In genomic region chrX:1592863-1593201, GRCh38 we compare ENCODE assay signal across 8 cellular contexts. TPM values are rescaled to one million over a fixed set of nuclear protein-coding genes. Genes with fewer than 3 reads are reported as not detected.
DNase-seq lines count a peak whose midpoint lies in the region; ATAC-seq and TF ChIP-seq lines count a peak whose summit lies in the region.

No MANE protein-coding gene starts in this region.

- H3K27ac ChIP-seq in HUES6 (ENCODE audit: low read depth, low read length), result 0 out of 2 replicates have a peak overlapping the region, but pooled peaks have one; percentile 62
- peak overlapping the region; percentile 53 to 81 (median 67) for H3K27ac ChIP-seq in right lobe of liver
- H3K27ac ChIP-seq in urinary bladder (ENCODE audit: low read depth), result no peak overlapping the region

- H3K9me3 Mint-ChIP-seq in activated naive CD4-positive, alpha-beta T cell treated with anti-CD3 and anti-CD28 coated beads for 36 hours, result no peaks in the 10 kb centered on the region

- H3K4me1 ChIP-seq in HUES6 (ENCODE audit: control insufficient read depth, insufficient read depth, low read length) (peaks cover 5% of the 10 kb centered on the region; the same call in 1 of the 2 replicates), right lobe of liver (peaks cover 0 to 8% (median 0%) of the 10 kb centered on the region in 4 donors), urinary bladder (ENCODE audit: insufficient read depth) (peaks cover 2% of the 10 kb centered on the region)

- peaks cover 27% of the 10 kb centered on the region for H3K36me3 Mint-ChIP-seq in activated naive CD4-positive, alpha-beta T cell treated with anti-CD3 and anti-CD28 coated beads for 36 hours (ENCODE audit: low read depth)

- H3K4me3 ChIP-seq in HUES6 (ENCODE audit: low read depth, low read length) (peak overlapping the region; percentile 99), astrocyte of the spinal cord (ENCODE audit: low read depth, low read length) (peak overlapping the region; percentile 95), right lobe of liver (peak overlapping the region; percentile 71 to 74 (median 72)), urinary bladder (ENCODE audit: low read depth, low read length) (peak overlapping the region; percentile 99)

- no peaks in the 10 kb centered on the region for H3K27me3 Mint-ChIP-seq in activated naive CD4-positive, alpha-beta T cell treated with anti-CD3 and anti-CD28 coated beads for 36 hours (ENCODE audit: low read depth)

- in situ Hi-C loops in astrocyte of the spinal cord (cut with HindIII; ENCODE audit: low sequenced_read_pairs), result no loop called here

- no peaks in the 10 kb centered on the region for H3K9me3 ChIP-seq in HUES6 (ENCODE audit: control insufficient read depth, insufficient read depth, low read depth, low read length)
- no peaks in the 10 kb centered on the region for H3K9me3 ChIP-seq in right lobe of liver

- DNase-seq in activated naive CD4-positive, alpha-beta T cell treated with anti-CD3 and anti-CD28 coated beads for 36 hours, result no peak
- no peak for DNase-seq in activated naive CD4-positive, alpha-beta T cell (lab: John Stamatoyannopoulos, UW)
- DNase-seq in astrocyte of the spinal cord (ENCODE audit: low read depth, low spot score) (no peak), right lobe of liver (peak in 1 of 3 donors; percentile 43), COR-L47 (lab: John Stamatoyannopoulos, UW) (no peak), NCI-H1694 treated with DMSO at 0.1 percent for 48 hours (lab: John Stamatoyannopoulos, UW) (no peak)

- ATAC-seq in right lobe of liver, result peak; percentile 7 to 26 (median 18)

- WGBS in right lobe of liver (ENCODE audit: insufficient coverage, low coverage, low lambda C conversion rate, missing lambda C conversion rate), result 2% methylated on average over 5 of the region's 12 CpGs
- 5% methylated on average over 12 of the region's 12 CpGs for WGBS in urinary bladder

- TF ChIP-seq CTCF in astrocyte of the spinal cord (IDR thresholded peaks at IDR 0.05; ENCODE audit: low read depth, low read length) (no peak), right lobe of liver (IDR thresholded peaks at IDR 0.05) (no peak)

- intact Hi-C loops in activated naive CD4-positive, alpha-beta T cell treated with anti-CD3 and anti-CD28 coated beads for 36 hours (cut with micrococcal nuclease), result loop anchor here (5.0 kb wide), 2 partner anchors 1014 to 1099 kb away; partner anchors contain the start of gene CD99
- intact Hi-C loops in right lobe of liver (cut with DNase I), result no loop called here

- peaks cover 33% of the 10 kb centered on the region for H3K4me1 Mint-ChIP-seq in activated naive CD4-positive, alpha-beta T cell treated with anti-CD3 and anti-CD28 coated beads for 36 hours (ENCODE audit: low read depth)

- TF ChIP-seq POLR2A in right lobe of liver (IDR thresholded peaks at IDR 0.05), result no peak

- H3K9ac ChIP-seq in HUES6 (ENCODE audit: low read length), result peak overlapping the region; percentile 90

- H3K27me3 ChIP-seq in HUES6 (ENCODE audit: control insufficient read depth, insufficient read depth, low read length), result no peaks in the 10 kb centered on the region
- no peaks in the 10 kb centered on the region for H3K27me3 ChIP-seq in right lobe of liver

- H3K27ac Mint-ChIP-seq in activated naive CD4-positive, alpha-beta T cell treated with anti-CD3 and anti-CD28 coated beads for 36 hours, result peak overlapping the region; percentile 80

- CTCF ChIA-PET in activated naive CD4-positive, alpha-beta T cell treated with anti-CD3 and anti-CD28 coated beads for 36 hours (lab: Charles Lee), result no interaction called here

- H3K36me3 ChIP-seq in HUES6 (ENCODE audit: control insufficient read depth, insufficient read depth, low read length) (peaks cover 45% of the 10 kb centered on the region), right lobe of liver (peaks cover 0 to 41% (median 29%) of the 10 kb centered on the region in 4 donors), urinary bladder (ENCODE audit: insufficient read depth) (no peaks in the 10 kb centered on the region)

- H3K4me3 Mint-ChIP-seq in activated naive CD4-positive, alpha-beta T cell treated with anti-CD3 and anti-CD28 coated beads for 36 hours, result peak overlapping the region; percentile 91

RNA-seq across cellular contexts. Expression of gene AKAP17A, which starts 1.4 kb away (rescaled TPM):
- total RNA-seq in activated naive CD4-positive, alpha-beta T cell treated with anti-CD3 and anti-CD28 coated beads for 36 hours, result 10 to 100 TPM; 59.2 to 60.5 TPM
- 10 to 100 TPM; 15.1 to 33.2 (median 24.0) TPM for total RNA-seq in right lobe of liver
- total RNA-seq in urinary bladder, result 19.1 TPM
- 39.1 TPM for polyA plus RNA-seq in urinary bladder

RNA-seq across cellular contexts. Expression of gene ASMT, which starts 22.0 kb away (rescaled TPM):
- total RNA-seq in activated naive CD4-positive, alpha-beta T cell treated with anti-CD3 and anti-CD28 coated beads for 36 hours, result not detected
- total RNA-seq in right lobe of liver (under 1 TPM in 1 of 6 experiments, not detected in 5; 0.13 TPM), urinary bladder (0.32 TPM)
- 0.15 TPM for polyA plus RNA-seq in urinary bladder

RNA-seq across cellular contexts. Expression of gene P2RY8, which starts 55.8 kb away (rescaled TPM):
- 10 to 100 TPM in 1 of 2 experiments, 1 to 10 TPM in 1; 9.8 to 10.6 TPM for total RNA-seq in activated naive CD4-positive, alpha-beta T cell treated with anti-CD3 and anti-CD28 coated beads for 36 hours
- total RNA-seq in right lobe of liver, result under 1 TPM; 0.37 to 0.87 (median 0.73) TPM
- 0.26 TPM for total RNA-seq in urinary bladder
- 2.6 TPM for polyA plus RNA-seq in urinary bladder
